ENCODE assay signal across 10 cellular contexts in the genomic region with DNA sequence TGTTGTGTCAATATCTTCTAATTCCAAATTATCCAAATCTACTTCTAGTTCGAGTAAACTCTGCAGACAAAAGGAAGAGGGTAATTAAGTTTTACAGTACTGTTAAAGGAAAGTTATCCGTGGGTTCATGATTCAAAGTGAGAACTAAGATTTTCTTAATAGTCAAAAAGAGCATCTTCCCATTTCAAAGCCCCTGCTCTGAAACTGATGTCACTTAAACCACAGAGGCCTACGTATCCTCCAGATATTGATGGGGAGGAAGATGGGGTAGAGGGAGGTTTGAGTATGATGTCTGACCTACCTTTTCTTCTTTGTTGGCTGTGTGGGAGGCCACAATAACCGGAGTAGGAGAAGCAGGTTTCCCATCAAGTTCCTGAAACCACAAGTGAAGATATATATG. TPM values are rescaled to one million over a fixed set of nuclear protein-coding genes. Genes with fewer than 3 reads are reported as not detected.
DNase-seq lines count a peak whose midpoint lies in the region; ATAC-seq, FAIRE-seq and TF ChIP-seq lines count a peak whose summit lies in the region.
"Had no signal": no experiment of that assay in that cellular context is flagged by ENCODE, and none has a peak within 500 bp of the region (broad histone marks: within the 10 kb centered on the region; RNA-seq: fewer than 3 reads in every experiment).

No MANE protein-coding gene starts in this region.

- CTCF ChIA-PET in activated naive CD4-positive, alpha-beta T cell treated with anti-CD3 and anti-CD28 coated beads, Interleukin-2, amount 10 ng/mL, durations not matched to agents 7 days and 5 days (lab: Charles Lee): no interaction called here

- peak overlapping the region; percentile 74 to 88 for H3K27ac Mint-ChIP-seq in activated naive CD4-positive, alpha-beta T cell treated with anti-CD3 and anti-CD28 coated beads, Interleukin-2, amount 50 U/mL, for 72 hours
- no peak overlapping the region for H3K27ac Mint-ChIP-seq in activated naive CD4-positive, alpha-beta T cell treated with anti-CD3 and anti-CD28 coated beads, Interleukin-2, amount 10 ng/mL, durations not matched to agents 7 days and 5 days
- H3K27ac Mint-ChIP-seq in activated T-helper 17 cell treated with anti-CD3 and anti-CD28 coated beads, Interleukin-2, amount 50 U/mL, for 72 hours: peak overlapping the region; percentile 42
- peak overlapping the region; percentile 88 for H3K27ac Mint-ChIP-seq in stimulated activated naive CD8-positive, alpha-beta T cell treated with anti-CD3 and anti-CD28 coated beads, Interleukin-15, Interleukin-2, amounts not matched to agents 100 ng/mL and 50 ng/mL, for 24 hours

- H3K36me3 Mint-ChIP-seq in activated naive CD4-positive, alpha-beta T cell treated with anti-CD3 and anti-CD28 coated beads, Interleukin-2, amount 50 U/mL, for 72 hours: peaks cover 24 to 64% of the 10 kb centered on the region in 2 donors
- peaks cover 65% of the 10 kb centered on the region for H3K36me3 Mint-ChIP-seq in activated naive CD4-positive, alpha-beta T cell treated with anti-CD3 and anti-CD28 coated beads, Interleukin-2, amount 10 ng/mL, durations not matched to agents 7 days and 5 days
- H3K36me3 Mint-ChIP-seq in activated T-helper 17 cell treated with anti-CD3 and anti-CD28 coated beads, Interleukin-2, amount 50 U/mL, for 72 hours (ENCODE audit: low read depth): peaks cover 99% of the 10 kb centered on the region
- peaks cover 89% of the 10 kb centered on the region for H3K36me3 Mint-ChIP-seq in stimulated activated naive CD8-positive, alpha-beta T cell treated with anti-CD3 and anti-CD28 coated beads, Interleukin-15, Interleukin-2, amounts not matched to agents 100 ng/mL and 50 ng/mL, for 24 hours (ENCODE audit: low read depth)

- H3K4me1 Mint-ChIP-seq in activated naive CD4-positive, alpha-beta T cell treated with anti-CD3 and anti-CD28 coated beads, Interleukin-2, amount 10 ng/mL, durations not matched to agents 7 days and 5 days: peaks cover 6% of the 10 kb centered on the region
- H3K4me1 Mint-ChIP-seq in activated T-helper 17 cell treated with anti-CD3 and anti-CD28 coated beads, Interleukin-2, amount 50 U/mL, for 72 hours: peaks cover 14% of the 10 kb centered on the region
- H3K4me1 Mint-ChIP-seq in stimulated activated naive CD8-positive, alpha-beta T cell treated with anti-CD3 and anti-CD28 coated beads, Interleukin-15, Interleukin-2, amounts not matched to agents 100 ng/mL and 50 ng/mL, for 24 hours (ENCODE audit: low read depth): peaks cover 61% of the 10 kb centered on the region

- TF ChIP-seq POLR2A in H54 (IDR thresholded peaks at IDR 0.05; ENCODE audit: low read depth, low read length): no peak

- H3K4me3 Mint-ChIP-seq in activated naive CD4-positive, alpha-beta T cell treated with anti-CD3 and anti-CD28 coated beads, Interleukin-2, amount 10 ng/mL, durations not matched to agents 7 days and 5 days: no peak overlapping the region
- peak overlapping the region; percentile 21 for H3K4me3 Mint-ChIP-seq in activated T-helper 17 cell treated with anti-CD3 and anti-CD28 coated beads, Interleukin-2, amount 50 U/mL, for 72 hours
- H3K4me3 Mint-ChIP-seq in stimulated activated naive CD8-positive, alpha-beta T cell treated with anti-CD3 and anti-CD28 coated beads, Interleukin-15, Interleukin-2, amounts not matched to agents 100 ng/mL and 50 ng/mL, for 24 hours: peak overlapping the region; percentile 28

- no peaks in the 10 kb centered on the region for H3K27me3 Mint-ChIP-seq in activated naive CD4-positive, alpha-beta T cell treated with anti-CD3 and anti-CD28 coated beads, Interleukin-2, amount 10 ng/mL, durations not matched to agents 7 days and 5 days
- H3K27me3 Mint-ChIP-seq in activated T-helper 17 cell treated with anti-CD3 and anti-CD28 coated beads, Interleukin-2, amount 50 U/mL, for 72 hours: no peaks in the 10 kb centered on the region
- H3K27me3 Mint-ChIP-seq in stimulated activated naive CD8-positive, alpha-beta T cell treated with anti-CD3 and anti-CD28 coated beads, Interleukin-15, Interleukin-2, amounts not matched to agents 100 ng/mL and 50 ng/mL, for 24 hours: no peaks in the 10 kb centered on the region

- FAIRE-seq in H54 (lab: Jason Lieb, UNC): peak; percentile 38

- H3K9me3 Mint-ChIP-seq in activated naive CD4-positive, alpha-beta T cell treated with anti-CD3 and anti-CD28 coated beads, Interleukin-2, amount 50 U/mL, for 72 hours: peaks cover 0 to 4% of the 10 kb centered on the region in 2 donors
- H3K9me3 Mint-ChIP-seq in activated naive CD4-positive, alpha-beta T cell treated with anti-CD3 and anti-CD28 coated beads, Interleukin-2, amount 10 ng/mL, durations not matched to agents 7 days and 5 days: no peaks in the 10 kb centered on the region
- H3K9me3 Mint-ChIP-seq in activated T-helper 17 cell treated with anti-CD3 and anti-CD28 coated beads, Interleukin-2, amount 50 U/mL, for 72 hours: no peaks in the 10 kb centered on the region
- no peaks in the 10 kb centered on the region for H3K9me3 Mint-ChIP-seq in stimulated activated naive CD8-positive, alpha-beta T cell treated with anti-CD3 and anti-CD28 coated beads, Interleukin-15, Interleukin-2, amounts not matched to agents 100 ng/mL and 50 ng/mL, for 24 hours

- peak; percentile 97 to 99 for ATAC-seq in activated naive CD4-positive, alpha-beta T cell treated with anti-CD3 and anti-CD28 coated beads, Interleukin-2, amount 50 U/mL, for 72 hours
- ATAC-seq in activated T-helper 17 cell treated with anti-CD3 and anti-CD28 coated beads, Interleukin-2, amount 50 U/mL, for 72 hours (replicated peaks): peak; percentile 98
- ATAC-seq: PC-3 had no signal

- peak in 1 of 2 donors; percentile 31 for DNase-seq in activated naive CD4-positive, alpha-beta T cell treated with anti-CD3 and anti-CD28 coated beads, Interleukin-2, amount 50 U/mL, for 72 hours (ENCODE audit: low spot score in 2 of 2)
- no peak for DNase-seq in activated naive CD4-positive, alpha-beta T cell treated with anti-CD3 and anti-CD28 coated beads, Interleukin-2, amount 10 ng/mL, durations not matched to agents 7 days and 5 days
- no peak for DNase-seq in H54 (ENCODE audit: insufficient read length, low spot score)
- no peak for DNase-seq in NCI-H187 (lab: John Stamatoyannopoulos, UW)
- DNase-seq in SKM-1 treated with dmso at 0.1 percent for 144 hours (lab: John Stamatoyannopoulos, UW; ENCODE audit: unreplicated experiment): no peak
- no peak for DNase-seq in SHP77 treated with DMSO at 0.1 percent for 48 hours (lab: John Stamatoyannopoulos, UW)
- DNase-seq: cortex of kidney, PC-3 had no signal

RNA-seq across cellular contexts. Expression of gene MRPS22, which starts 14.1 kb away (rescaled TPM):
- total RNA-seq in activated naive CD4-positive, alpha-beta T cell treated with anti-CD3 and anti-CD28 coated beads, Interleukin-2, amount 50 U/mL, for 72 hours: 10 to 100 TPM; 58.8 to 97.8 TPM
- total RNA-seq in activated T-helper 17 cell treated with anti-CD3 and anti-CD28 coated beads, Interleukin-2, amount 50 U/mL, for 72 hours: 10 to 100 TPM; 49.2 to 53.4 TPM

RNA-seq across cellular contexts. Expression of gene COPB2, which starts 31.5 kb away (rescaled TPM):
- 100 to 1,000 TPM in 1 of 2 donors, 10 to 100 TPM in 1; 96.0 to 101 TPM for total RNA-seq in activated naive CD4-positive, alpha-beta T cell treated with anti-CD3 and anti-CD28 coated beads, Interleukin-2, amount 50 U/mL, for 72 hours
- total RNA-seq in activated T-helper 17 cell treated with anti-CD3 and anti-CD28 coated beads, Interleukin-2, amount 50 U/mL, for 72 hours: 100 to 1,000 TPM in 1 of 2 donors, 10 to 100 TPM in 1; 85.4 to 101 TPM
